Comparison of ENCODE assay signal across 15 cellular contexts in genomic region chr2:128646691-128647090, GRCh38.
DNase-seq lines count a peak whose midpoint lies in the region; ATAC-seq, FAIRE-seq and TF ChIP-seq lines count a peak whose summit lies in the region.
"Had no signal": no experiment of that assay in that cellular context is flagged by ENCODE, and none has a peak within 500 bp of the region (broad histone marks: within the 10 kb centered on the region; RNA-seq: fewer than 3 reads in every experiment).

No MANE protein-coding gene starts in this region.

- no peaks in the 10 kb centered on the region for H4K20me1 ChIP-seq in HepG2 (ENCODE audit: insufficient read depth, low read length)
- H4K20me1 ChIP-seq: BLaER1 had no signal

- BruUV-seq in HepG2 (replicated peaks; lab: Mats Ljungman, UMichigan), result no TSS peak

- TF ChIP-seq EP300 in HepG2 (IDR thresholded peaks at IDR 0.05; ENCODE audit: low read depth in 2 of 2, low read length in 2 of 2) (no peak), HepG2 (CRISPR knock-in tag; IDR thresholded peaks at IDR 0.05; ENCODE audit: borderline replicate concordance) (no peak), stomach (IDR thresholded peaks at IDR 0.05) (no peak)

- H3K27ac Mint-ChIP-seq in WTC11 (no peak overlapping the region), immature natural killer cell (no peak overlapping the region)
- H3K27ac Mint-ChIP-seq: CD8-positive, alpha-beta memory T cell had no signal

- peak; percentile 5 for DNase-seq in D721Med (ENCODE audit: insufficient read length, low spot score)
- DNase-seq in WTC11 (ENCODE audit: low spot score), result no peak
- no peak for DNase-seq in HepG2 (ENCODE audit: low spot score)
- DNase-seq in stomach, result peak; percentile 20
- DNase-seq in caudate nucleus (lab: John Stamatoyannopoulos, UW), result no peak
- no peak for DNase-seq in immature natural killer cell
- no peak for DNase-seq in putamen (ENCODE audit: low spot score)
- DNase-seq: CD8-positive, alpha-beta memory T cell; IMR-90; NCI-H187 treated with DMSO at 0.1 percent for 48 hours; NCI-H446 treated with DMSO at 0.1 percent for 48 hours; NCI-H748 treated with DMSO at 0.1 percent for 48 hours; PC-3 had no signal

- no peak overlapping the region for H3K4me2 ChIP-seq in HepG2 (ENCODE audit: low read depth, low read length)
- H3K4me2 ChIP-seq: BLaER1 had no signal

- H3K4me3 Mint-ChIP-seq in WTC11, result no peak overlapping the region
- no peak overlapping the region for H3K4me3 Mint-ChIP-seq in immature natural killer cell
- H3K4me3 Mint-ChIP-seq: CD8-positive, alpha-beta memory T cell had no signal

- TF ChIP-seq CTCF in D721Med (IDR thresholded peaks at IDR 0.05; ENCODE audit: insufficient read depth, missing control alignments), result no peak
- TF ChIP-seq CTCF in WTC11 (IDR thresholded peaks at IDR 0.05), result no peak
- TF ChIP-seq CTCF in HepG2 (CRISPR knock-in tag; IDR thresholded peaks at IDR 0.05), result no peak
- TF ChIP-seq CTCF in stomach (IDR thresholded peaks at IDR 0.05), result no peak

- FAIRE-seq in D721Med (lab: Jason Lieb, UNC) (no peak), HepG2 (lab: Jason Lieb, UNC) (no peak)

- H3K9ac ChIP-seq in HepG2 (ENCODE audit: insufficient read depth, low read depth, low read length), result no peak overlapping the region
- H3K9ac ChIP-seq: BLaER1 had no signal

- intact Hi-C loops in HepG2 (cut with micrococcal nuclease; ENCODE audit: unreplicated experiment) (no loop called here), stomach (cut with DNase I; ENCODE audit: low total_unique reads) (no loop called here)

- H3K36me3 ChIP-seq in HepG2 (replicated peaks in 1 of 2; ENCODE audit: control insufficient read depth in 1 of 2, insufficient read depth in 2 of 2, low read length in 2 of 2), result no peaks in the 10 kb centered on the region
- no peaks in the 10 kb centered on the region for H3K36me3 ChIP-seq in stomach
- H3K36me3 ChIP-seq: BLaER1, HAP-1 had no signal

- H3K27me3 ChIP-seq in HepG2 (ENCODE audit: control insufficient read depth in 1 of 2, insufficient read depth in 2 of 2, low read length in 2 of 2), result peaks cover 2 to 33% of the 10 kb centered on the region in 2 experiments; a peak in 3 of 5 replicates
- H3K27me3 ChIP-seq in stomach, result no peaks in the 10 kb centered on the region
- H3K27me3 ChIP-seq: BLaER1 had no signal

- in situ Hi-C loops in HepG2 (cut with HindIII; ENCODE audit: extremely low pct_ligation_motif_present, low pct_unique_long_range_greater_than_20kb), result loop anchor here (25.0 kb wide), 1 partner anchor 584 kb away; no protein-coding TSS in a partner anchor

- peaks cover 4% of the 10 kb centered on the region; the same call in 1 of the 2 replicates for H3K9me3 Mint-ChIP-seq in WTC11
- no peaks in the 10 kb centered on the region for H3K9me3 Mint-ChIP-seq in immature natural killer cell

- POLR2A ChIA-PET in WTC11 (lab: Charles Lee) (no interaction called here), HepG2 (lab: Yijun Ruan, JAX) (no interaction called here)

- CTCF ChIA-PET in WTC11 (lab: Charles Lee), result interaction anchor here (1.2 to 1.6 kb wide), 3 partner anchors 8 to 35 kb away, joined by 3 to 6 read pairs (median 4); no protein-coding TSS in a partner anchor
- CTCF ChIA-PET in HepG2 (lab: Yijun Ruan, JAX; ENCODE audit: low intra/inter-chr PET ratio, low total read pairs), result no interaction called here

- ATAC-seq in WTC11 (no peak), HepG2 (no peak)
- ATAC-seq: PC-3 had no signal

- peaks cover 16% of the 10 kb centered on the region for H3K27me3 Mint-ChIP-seq in WTC11 (ENCODE audit: low read depth)
- H3K27me3 Mint-ChIP-seq in immature natural killer cell (ENCODE audit: low read depth in 3 of 3), result peaks cover 0 to 2% (median 0%) of the 10 kb centered on the region in 3 donors

- peaks cover 61% of the 10 kb centered on the region for H3K4me1 Mint-ChIP-seq in WTC11
- H3K4me1 Mint-ChIP-seq in immature natural killer cell, result no peaks in the 10 kb centered on the region

- WGBS in HepG2 (ENCODE audit: low lambda C conversion rate), result 3% methylated on average over 3 of the region's 3 CpGs
- WGBS in stomach, 5 donors, result 55 to 74% (median 61%) methylated on average over 3 of the region's 3 CpGs

- H3K79me2 ChIP-seq in HepG2 (ENCODE audit: insufficient read depth, low read length), result no peaks in the 10 kb centered on the region

- TF ChIP-seq POLR2A in HepG2 (IDR thresholded peaks at IDR 0.05; ENCODE audit: insufficient read depth in 1 of 2, low read depth in 2 of 2, low read length in 2 of 2) (no peak), stomach (IDR thresholded peaks at IDR 0.05) (no peak)

- H3K4me1 ChIP-seq in HepG2 (ENCODE audit: insufficient read depth, low read length) (no peaks in the 10 kb centered on the region), stomach (no peaks in the 10 kb centered on the region)
- H3K4me1 ChIP-seq: HAP-1 had no signal

- no peak for TF ChIP-seq RAD21 in HepG2 (CRISPR knock-in tag; IDR thresholded peaks at IDR 0.05)

- no peaks in the 10 kb centered on the region for H3K9me3 ChIP-seq in HepG2 (ENCODE audit: low read length)
- no peaks in the 10 kb centered on the region for H3K9me3 ChIP-seq in stomach
- H3K9me3 ChIP-seq: BLaER1, HAP-1 had no signal

- H2AFZ ChIP-seq in HepG2 (ENCODE audit: low read length), result no peak overlapping the region

- no peak overlapping the region for H3K4me3 ChIP-seq in HepG2 (replicated peaks in 1 of 3; ENCODE audit: insufficient read depth in 1 of 3, low read depth in 2 of 3, low read length in 3 of 3)
- no peak overlapping the region for H3K4me3 ChIP-seq in stomach
- H3K4me3 ChIP-seq: BLaER1, HAP-1 had no signal

- H3K36me3 Mint-ChIP-seq in WTC11 (no peaks in the 10 kb centered on the region), immature natural killer cell (no peaks in the 10 kb centered on the region)
- H3K36me3 Mint-ChIP-seq: CD8-positive, alpha-beta memory T cell had no signal

- no peak overlapping the region for H3K27ac ChIP-seq in HepG2 (ENCODE audit: extremely low read length, insufficient read depth, low read length)
- no peak overlapping the region for H3K27ac ChIP-seq in stomach
- no peak overlapping the region for H3K27ac ChIP-seq in caudate nucleus (ENCODE audit: low read depth, low read length)
- H3K27ac ChIP-seq: BLaER1 had no signal

TF ChIP-seq in WTC11, 78 proteins besides CTCF, POLR2A, EP300 and RAD21 (continues in another document):
- no peak for TF ChIP-seq AFF4 (CRISPR knock-in tag; IDR thresholded peaks at IDR 0.05; ENCODE audit: borderline replicate concordance)

TF ChIP-seq in HepG2, 621 proteins besides CTCF, POLR2A, EP300 and RAD21:
- TF ChIP-seq ZNF629 (CRISPR knock-in tag; conservative IDR thresholded peaks at IDR 0.05), result 0 out of 2 replicates have a peak, but pooled peaks have one; percentile 22
- no peak for TF ChIP-seq ZNF749 (CRISPR knock-in tag; IDR thresholded peaks at IDR 0.05; ENCODE audit: borderline replicate concordance)

Comparison
In these comparisons a context has a peak if more than half of its experiments do, and no peak if none do; other contexts are left out.
1. DNase-seq: peak in D721Med (single experiment) and stomach (single experiment); none in WTC11 (single experiment), HepG2 (single experiment), caudate nucleus (0 of 61), immature natural killer cell (0 of 3) and putamen (single experiment).